ENCODE assay signal across 27 cellular contexts in genomic region chr15:76938752-76939151, GRCh38. TPM values are rescaled to one million over a fixed set of nuclear protein-coding genes. Genes with fewer than 3 reads are reported as not detected.
"Had no signal": no experiment of that assay in that cellular context is flagged by ENCODE, and none has a peak within 500 bp of the region (broad histone marks: within the 10 kb centered on the region; RNA-seq: fewer than 3 reads in every experiment).

No MANE protein-coding gene starts in this region.

- DNase-seq: naive B cell; naive thymus-derived CD8-positive, alpha-beta T cell; nephron progenitor cell; nucleus accumbens; ovary; posterior cingulate gyrus; psoas muscle; right cardiac atrium; right lobe of liver; sigmoid colon; small intestine; stimulated activated CD4-positive, alpha-beta T cell treated with anti-CD3 and anti-CD28 coated beads, Interleukin-15, amount 100 ng/mL, for 24 hours; stimulated activated CD4-positive, alpha-beta T cell treated with anti-CD3 and anti-CD28 coated beads, Interleukin-2, amount 100 ng/mL, for 24 hours; stimulated activated CD4-positive, alpha-beta T cell treated with anti-CD3 and anti-CD28 coated beads, Interleukin-2, amount 100 ng/mL, for 48 hours; stimulated activated CD4-positive, alpha-beta T cell treated with anti-CD3 and anti-CD28 coated beads, Interleukin-4, amount 100 ng/mL, for 24 hours; stimulated activated naive B cell treated with anti-CD40 and anti-IgM and Interleukin-4, amounts not matched to agents 10 μg/mL and 1 μg/mL and 100 μg/mL, for 72 hours; stimulated activated naive CD4-positive, alpha-beta T cell treated with Interleukin-2 at 50 U/mL for 16 hours; stomach; thyroid gland; trophoblast cell; upper lobe of left lung had no signal

- H3K27ac Mint-ChIP-seq: nephron progenitor cell; progenitor cell of endocrine pancreas; stimulated activated effector memory CD8-positive, alpha-beta T cell treated with anti-CD3 and anti-CD28 coated beads, Interleukin-12 subunit alpha, Interleukin-12 subunit beta, amount 100 ng/mL, for 72 hours; stimulated activated naive B cell treated with anti-CD40 and anti-IgM and Interleukin-4, amounts not matched to agents 10 μg/mL and 1 μg/mL and 100 μg/mL, for 72 hours had no signal

- H3K4me3 Mint-ChIP-seq: naive B cell; naive thymus-derived CD8-positive, alpha-beta T cell; natural killer cell treated with Interleukin-12 subunit alpha and Interleukin-12 subunit beta and Interleukin-15 and Interleukin-18, amount 100 ng/mL, for 72 hours; nephron progenitor cell; neural crest cell; stimulated activated effector memory CD8-positive, alpha-beta T cell treated with anti-CD3 and anti-CD28 coated beads, Interleukin-12 subunit alpha, Interleukin-12 subunit beta, amount 100 ng/mL, for 72 hours; stimulated activated naive B cell treated with anti-CD40 and anti-IgM and Interleukin-4, amounts not matched to agents 10 μg/mL and 1 μg/mL and 100 μg/mL, for 72 hours had no signal

- H3K27me3 Mint-ChIP-seq: naive B cell; naive thymus-derived CD8-positive, alpha-beta T cell; natural killer cell treated with Interleukin-12 subunit alpha and Interleukin-12 subunit beta and Interleukin-15 and Interleukin-18, amount 100 ng/mL, for 72 hours; progenitor cell of endocrine pancreas; stimulated activated naive B cell treated with anti-CD40 and anti-IgM and Interleukin-4, amounts not matched to agents 10 μg/mL and 1 μg/mL and 100 μg/mL, for 72 hours had no signal

- H3K9me3 Mint-ChIP-seq: naive B cell; naive thymus-derived CD8-positive, alpha-beta T cell; natural killer cell treated with Interleukin-12 subunit alpha and Interleukin-12 subunit beta and Interleukin-15 and Interleukin-18, amount 100 ng/mL, for 72 hours; neural crest cell; stimulated activated effector memory CD8-positive, alpha-beta T cell treated with anti-CD3 and anti-CD28 coated beads, Interleukin-12 subunit alpha, Interleukin-12 subunit beta, amount 100 ng/mL, for 72 hours; stimulated activated naive B cell treated with anti-CD40 and anti-IgM and Interleukin-4, amounts not matched to agents 10 μg/mL and 1 μg/mL and 100 μg/mL, for 72 hours had no signal

- ATAC-seq: naive thymus-derived CD8-positive, alpha-beta T cell; natural killer cell treated with Interleukin-12 subunit alpha and Interleukin-12 subunit beta and Interleukin-15 and Interleukin-18, amount 100 ng/mL, for 72 hours; psoas muscle; right cardiac atrium; right lobe of liver; stimulated activated effector memory CD8-positive, alpha-beta T cell treated with anti-CD3 and anti-CD28 coated beads, Interleukin-12 subunit alpha, Interleukin-12 subunit beta, amount 100 ng/mL, for 72 hours; stimulated activated naive B cell treated with anti-CD40 and anti-IgM and Interleukin-4, amounts not matched to agents 10 μg/mL and 1 μg/mL and 100 μg/mL, for 72 hours had no signal

RNA-seq across cellular contexts. Expression of gene PSTPIP1, which starts 56.2 kb away (rescaled TPM):
- total RNA-seq: progenitor cell of endocrine pancreas, renal cortical epithelial cell, temporal lobe had no signal
